ENCODE assay signal across 19 cellular contexts in the genomic region with DNA sequence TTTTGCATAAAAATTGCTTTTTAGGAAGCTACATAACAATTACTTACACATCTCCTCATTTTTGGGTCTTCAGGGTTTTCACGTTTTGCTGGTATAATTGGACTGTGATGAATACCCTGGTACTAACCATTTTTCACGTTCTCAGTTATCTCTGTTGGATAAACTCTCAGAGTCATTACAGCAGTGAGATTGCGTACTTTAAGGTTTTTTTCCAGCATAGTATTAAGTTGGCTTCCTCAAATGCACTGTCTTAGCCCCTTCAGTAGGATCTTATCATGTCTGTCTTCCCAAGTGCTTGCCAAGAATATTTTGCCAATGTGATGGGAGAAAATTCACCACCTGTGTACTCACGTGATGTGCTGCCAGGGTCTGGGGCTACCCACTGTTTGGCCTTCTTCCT.
A peak's percentile ranks its signal among the peaks of the same experiment; 100 is the strongest.
DNase-seq lines count a peak whose midpoint lies in the region; ATAC-seq and TF ChIP-seq lines count a peak whose summit lies in the region.
"Had no signal": no experiment of that assay in that cellular context is flagged by ENCODE, and none has a peak within 500 bp of the region (broad histone marks: within the 10 kb centered on the region; RNA-seq: fewer than 3 reads in every experiment).

No MANE protein-coding gene starts in this region.

- H3K9me3 ChIP-seq in right atrium auricular region (no peaks in the 10 kb centered on the region), transverse colon (no peaks in the 10 kb centered on the region)
- H3K9me3 ChIP-seq: A549, HAP-1 had no signal

- no peak for DNase-seq in Right ventricle myocardium inferior (ENCODE audit: missing footprints)
- DNase-seq in right atrium auricular region (ENCODE audit: low spot score) = no peak
- DNase-seq in endothelial cell (ENCODE audit: low spot score) = no peak
- DNase-seq in omental fat pad (ENCODE audit: low spot score) = no peak
- no peak for DNase-seq in SHP77 treated with DMSO at 0.1 percent for 48 hours (lab: John Stamatoyannopoulos, UW)
- no peak for DNase-seq in transverse colon
- DNase-seq: AML-193; CD4-positive, alpha-beta memory T cell; DMS153; DMS79; GDM1; GM23248 had no signal

- H3K27me3 Mint-ChIP-seq in endothelial cell (ENCODE audit: unreplicated experiment) = peaks cover 4% of the 10 kb centered on the region

- H3K9me3 Mint-ChIP-seq in endothelial cell (ENCODE audit: unreplicated experiment) = no peaks in the 10 kb centered on the region

- no peaks in the 10 kb centered on the region for H3K27me3 ChIP-seq in right atrium auricular region
- no peaks in the 10 kb centered on the region for H3K27me3 ChIP-seq in transverse colon

- in situ Hi-C loops in transverse colon (cut with MboI; ENCODE audit: low pct_ligation_motif_present in 1 of 4, low pct_unique_long_range_greater_than_20kb in 1 of 4, low sequenced_read_pairs in 3 of 4) = no loop called here

- no peak for TF ChIP-seq CTCF in right atrium auricular region (IDR thresholded peaks at IDR 0.05)
- TF ChIP-seq CTCF in endothelial cell (IDR thresholded peaks at IDR 0.05; ENCODE audit: unreplicated experiment) = no peak
- no peak for TF ChIP-seq CTCF in omental fat pad (IDR thresholded peaks at IDR 0.05)
- no peak for TF ChIP-seq CTCF in transverse colon (IDR thresholded peaks at IDR 0.05)

- peak; percentile 37 for ATAC-seq in Right ventricle myocardium inferior
- peak; percentile 26 for ATAC-seq in omental fat pad (ENCODE audit: low FRiP score)
- no peak for ATAC-seq in GM21717 (IDR thresholded peaks at IDR 0.05; ENCODE audit: unreplicated experiment)
- ATAC-seq: A549, HepG2 had no signal

- intact Hi-C loops in Right ventricle myocardium inferior (cut with DNase I) = no loop called here
- intact Hi-C loops in transverse colon (cut with DNase I; ENCODE audit: low total_unique reads) = no loop called here

- peaks cover 16% of the 10 kb centered on the region for H3K4me1 Mint-ChIP-seq in endothelial cell (ENCODE audit: unreplicated experiment)
- H3K4me1 Mint-ChIP-seq: CD14-positive monocyte; CD4-positive, alpha-beta memory T cell had no signal

- H3K27ac Mint-ChIP-seq in endothelial cell (ENCODE audit: unreplicated experiment) = peak overlapping the region; percentile 55
- H3K27ac Mint-ChIP-seq: CD14-positive monocyte; CD4-positive, alpha-beta memory T cell; IgD-negative memory B cell had no signal

- H3K27ac ChIP-seq in right atrium auricular region (no peak overlapping the region), transverse colon (no peak overlapping the region)
- H3K27ac ChIP-seq: 22Rv1, A549, GM23248 had no signal

- 57 to 58% methylated on average over 4 of the region's 4 CpGs for WGBS in transverse colon (ENCODE audit: low coverage in 1 of 2), 2 donors

- H3K4me1 ChIP-seq in right atrium auricular region = no peaks in the 10 kb centered on the region
- no peaks in the 10 kb centered on the region for H3K4me1 ChIP-seq in transverse colon
- H3K4me1 ChIP-seq: A549, HAP-1 had no signal

- H3K4me3 Mint-ChIP-seq in endothelial cell (ENCODE audit: unreplicated experiment) = no peak overlapping the region
- H3K4me3 Mint-ChIP-seq: CD14-positive monocyte; CD4-positive, alpha-beta memory T cell; IgD-negative memory B cell had no signal

- no peaks in the 10 kb centered on the region for H3K36me3 Mint-ChIP-seq in endothelial cell (ENCODE audit: low read depth, unreplicated experiment)
- H3K36me3 Mint-ChIP-seq: CD14-positive monocyte; CD4-positive, alpha-beta memory T cell; IgD-negative memory B cell had no signal

- TF ChIP-seq POLR2A in transverse colon (IDR thresholded peaks at IDR 0.05) = no peak

- no peaks in the 10 kb centered on the region for H3K36me3 ChIP-seq in right atrium auricular region
- H3K36me3 ChIP-seq in transverse colon = no peaks in the 10 kb centered on the region
- H3K36me3 ChIP-seq: HAP-1 had no signal

- no peak overlapping the region for H3K4me3 ChIP-seq in right atrium auricular region
- H3K4me3 ChIP-seq in transverse colon = no peak overlapping the region
- H3K4me3 ChIP-seq: A549, GM23248, HAP-1 had no signal

- TF ChIP-seq EP300 in transverse colon (IDR thresholded peaks at IDR 0.05; ENCODE audit: low read depth) = no peak
